Comparison of ENCODE assay signal across 19 cellular contexts in the genomic region with DNA sequence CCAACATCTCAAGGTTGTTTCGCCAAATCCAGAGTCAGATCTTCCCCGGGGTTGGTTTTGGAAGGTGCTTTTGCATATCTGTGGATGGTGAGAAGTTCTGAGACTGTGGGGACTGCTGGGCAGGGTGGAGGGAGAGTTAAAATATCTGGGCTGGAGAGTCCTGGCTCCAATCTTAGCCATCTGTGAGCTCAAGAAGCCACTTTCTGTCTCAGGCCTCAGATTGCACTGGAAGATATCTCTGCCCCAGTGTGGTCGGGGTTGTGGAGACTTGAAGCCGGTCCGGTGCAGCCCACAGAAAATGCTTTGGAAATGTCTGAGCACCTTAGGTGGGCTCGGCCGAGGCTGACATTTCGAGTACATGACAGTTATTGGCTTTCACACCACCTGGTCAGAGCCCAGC.
DNase-seq lines count a peak whose midpoint lies in the region; ATAC-seq and TF ChIP-seq lines count a peak whose summit lies in the region.
"Had no signal": no experiment of that assay in that cellular context is flagged by ENCODE, and none has a peak within 500 bp of the region (broad histone marks: within the 10 kb centered on the region; RNA-seq: fewer than 3 reads in every experiment).

No MANE protein-coding gene starts in this region.

- ATAC-seq in HG03439 (IDR thresholded peaks at IDR 0.05; ENCODE audit: unreplicated experiment) = no peak
- no peak for ATAC-seq in HG03135 (IDR thresholded peaks at IDR 0.05; ENCODE audit: unreplicated experiment)
- ATAC-seq: gastrocnemius medialis; stimulated activated naive CD8-positive, alpha-beta T cell treated with anti-CD3 and anti-CD28 coated beads, Interleukin-15, amount 100 ng/mL, for 72 hours had no signal

- intact Hi-C loops in activated CD4-positive, alpha-beta T cell treated with anti-CD3 and anti-CD28 coated beads, Interleukin-2, amount 10 ng/mL, durations not matched to agents 24 days and 14 days (cut with micrococcal nuclease) = no loop called here

- H2AFZ ChIP-seq in KMS-11 (ENCODE audit: low read depth) = peak overlapping the region; percentile 59

- peak overlapping the region; percentile 94 for H3K4me2 ChIP-seq in KMS-11

- H3K4me3 ChIP-seq in KMS-11 (IDR thresholded peaks at IDR 0.05; ENCODE audit: insufficient read depth, low read depth, low read length) (no peak overlapping the region), skin epidermis (no peak overlapping the region)
- H3K4me3 ChIP-seq: gastrocnemius medialis, prostate gland had no signal

- peaks cover 4% of the 10 kb centered on the region for H3K9me3 Mint-ChIP-seq in activated CD4-positive, alpha-beta T cell treated with anti-CD3 and anti-CD28 coated beads, Interleukin-2, amount 10 ng/mL, durations not matched to agents 24 days and 14 days
- H3K9me3 Mint-ChIP-seq in activated naive CD8-positive, alpha-beta T cell treated with anti-CD3 and anti-CD28 coated beads for 36 hours = peaks cover 6% of the 10 kb centered on the region

- H3K27me3 Mint-ChIP-seq in activated CD4-positive, alpha-beta T cell treated with anti-CD3 and anti-CD28 coated beads, Interleukin-2, amount 10 ng/mL, durations not matched to agents 24 days and 14 days = no peaks in the 10 kb centered on the region
- H3K27me3 Mint-ChIP-seq in activated naive CD8-positive, alpha-beta T cell treated with anti-CD3 and anti-CD28 coated beads for 36 hours = no peaks in the 10 kb centered on the region
- H3K27me3 Mint-ChIP-seq: stimulated activated naive CD8-positive, alpha-beta T cell treated with anti-CD3 and anti-CD28 coated beads, Interleukin-15, amount 100 ng/mL, for 72 hours had no signal

- peak overlapping the region; percentile 48; the same call in 1 of the 2 replicates for H3K9ac ChIP-seq in KMS-11

- H3K27ac Mint-ChIP-seq in activated CD4-positive, alpha-beta T cell treated with anti-CD3 and anti-CD28 coated beads, Interleukin-2, amount 10 ng/mL, durations not matched to agents 24 days and 14 days = peak overlapping the region; percentile 68
- H3K27ac Mint-ChIP-seq in activated naive CD8-positive, alpha-beta T cell treated with anti-CD3 and anti-CD28 coated beads for 36 hours = peak overlapping the region; percentile 83

- H3K27me3 ChIP-seq in KMS-11 (ENCODE audit: insufficient read depth, low read depth) = no peaks in the 10 kb centered on the region
- H3K27me3 ChIP-seq: gastrocnemius medialis had no signal

- peaks cover 100% of the 10 kb centered on the region for H3K4me1 ChIP-seq in KMS-11 (ENCODE audit: low read depth, poor library complexity, severe bottlenecking)
- H3K4me1 ChIP-seq: prostate gland had no signal

- DNase-seq in activated CD4-positive, alpha-beta T cell treated with anti-CD3 and anti-CD28 coated beads, Interleukin-2, amount 10 ng/mL, durations not matched to agents 24 days and 14 days = no peak
- DNase-seq in activated CD4-positive, alpha-beta T cell treated with anti-CD3 and anti-CD28 coated beads for 4 hours = no peak
- DNase-seq in activated naive CD8-positive, alpha-beta T cell treated with anti-CD3 and anti-CD28 coated beads for 36 hours = no peak
- DNase-seq in activated effector memory CD4-positive, alpha-beta T cell treated with Interleukin-2 at 50 U/mL for 16 hours = no peak
- DNase-seq: aorta; DMS153; gastrocnemius medialis; kidney glomerular epithelial cell; MV-4-11; NCI-H2081; nephron progenitor cell; stimulated activated naive CD8-positive, alpha-beta T cell treated with anti-CD3 and anti-CD28 coated beads, Interleukin-15, amount 100 ng/mL, for 72 hours; SW 1271 had no signal

- no peak for TF ChIP-seq CTCF in KMS-11 (conservative IDR thresholded peaks at IDR 0.05; ENCODE audit: low read depth, low read length)

- H3K27ac ChIP-seq in KMS-11 (peak overlapping the region; percentile 83), skin epidermis (peak overlapping the region in 14 of 21 experiments; percentile 3 to 97 (median 68))
- H3K27ac ChIP-seq: gastrocnemius medialis, prostate gland, VCaP had no signal

- peaks cover 3% of the 10 kb centered on the region for H3K36me3 Mint-ChIP-seq in activated CD4-positive, alpha-beta T cell treated with anti-CD3 and anti-CD28 coated beads, Interleukin-2, amount 10 ng/mL, durations not matched to agents 24 days and 14 days (ENCODE audit: low read depth)
- H3K36me3 Mint-ChIP-seq in activated naive CD8-positive, alpha-beta T cell treated with anti-CD3 and anti-CD28 coated beads for 36 hours = peaks cover 8% of the 10 kb centered on the region

- H3K79me2 ChIP-seq in KMS-11 (ENCODE audit: insufficient read depth, low read depth) = no peaks in the 10 kb centered on the region

- no peak overlapping the region for H3K4me3 Mint-ChIP-seq in activated CD4-positive, alpha-beta T cell treated with anti-CD3 and anti-CD28 coated beads, Interleukin-2, amount 10 ng/mL, durations not matched to agents 24 days and 14 days
- H3K4me3 Mint-ChIP-seq in activated naive CD8-positive, alpha-beta T cell treated with anti-CD3 and anti-CD28 coated beads for 36 hours = no peak overlapping the region
- H3K4me3 Mint-ChIP-seq: nephron progenitor cell had no signal

- H4K20me1 ChIP-seq in KMS-11 (ENCODE audit: insufficient read depth) = no peaks in the 10 kb centered on the region

- peaks cover 72% of the 10 kb centered on the region for H3K4me1 Mint-ChIP-seq in activated CD4-positive, alpha-beta T cell treated with anti-CD3 and anti-CD28 coated beads, Interleukin-2, amount 10 ng/mL, durations not matched to agents 24 days and 14 days
- peaks cover 69% of the 10 kb centered on the region for H3K4me1 Mint-ChIP-seq in activated naive CD8-positive, alpha-beta T cell treated with anti-CD3 and anti-CD28 coated beads for 36 hours

- no peaks in the 10 kb centered on the region for H3K36me3 ChIP-seq in KMS-11 (ENCODE audit: insufficient read depth)
- H3K36me3 ChIP-seq: gastrocnemius medialis, prostate gland had no signal
